Comparison of ENCODE assay signal across 27 cellular contexts in genomic region chr14:105145381-105146180, GRCh38. TPM values are rescaled to one million over a fixed set of nuclear protein-coding genes. Genes with fewer than 3 reads are reported as not detected.
DNase-seq lines count a peak whose midpoint lies in the region; ATAC-seq and TF ChIP-seq lines count a peak whose summit lies in the region.
"Had no signal": no experiment of that assay in that cellular context is flagged by ENCODE, and none has a peak within 500 bp of the region (broad histone marks: within the 10 kb centered on the region; RNA-seq: fewer than 3 reads in every experiment).

No MANE protein-coding gene starts in this region.

- H3K27ac ChIP-seq in right cardiac atrium (ENCODE audit: low read length) (no peak overlapping the region), right atrium auricular region (no peak overlapping the region), RWPE1 (peak overlapping the region; percentile 33), left lung (no peak overlapping the region), gastrocnemius medialis (no peak overlapping the region)
- H3K27ac ChIP-seq: breast epithelium, neutrophil, SJSA1, suprapubic skin, upper lobe of right lung had no signal

- CTCF ChIA-PET in RWPE1 (lab: Yijun Ruan, JAX) = interaction anchor here (0.6 to 1.4 kb wide), 2 partner anchors 12 to 55 kb away, joined by 4 to 7 read pairs; no protein-coding TSS in a partner anchor

- H3K36me3 ChIP-seq in right atrium auricular region (peaks cover 42% of the 10 kb centered on the region), left lung (peaks cover 0 to 75% of the 10 kb centered on the region in 2 donors), gastrocnemius medialis (peaks cover 0 to 76% of the 10 kb centered on the region in 2 donors)
- H3K36me3 ChIP-seq: breast epithelium, neutrophil, upper lobe of right lung had no signal

- POLR2A ChIA-PET in RWPE1 (lab: Yijun Ruan, JAX; ENCODE audit: low non-redundant PET) = no interaction called here

- DNase-seq in right cardiac atrium (peak in 2 of 3 donors; percentile 26 to 51), right atrium auricular region (ENCODE audit: low spot score) (no peak), RWPE1 (ENCODE audit: low spot score) (no peak), left lung (peak; percentile 25 to 72), gastrocnemius medialis (peak; percentile 1 to 10), NCI-H1436 (lab: John Stamatoyannopoulos, UW) (no peak)
- DNase-seq: activated CD4-positive, alpha-beta memory T cell treated with anti-CD3 and anti-CD28 coated beads for 36 hours; CD4-positive, CD25-positive, alpha-beta regulatory T cell; DND-41; GF-D8; immature natural killer cell; Karpas-422; naive B cell; NCI-H1417; NCI-H345; NCI-H748 treated with DMSO at 0.1 percent for 48 hours; stimulated activated CD4-positive, alpha-beta T cell treated with anti-CD3 and anti-CD28 coated beads, Interleukin-15, amount 100 ng/mL, for 24 hours; stimulated activated naive CD4-positive, alpha-beta T cell had no signal

- no peak for TF ChIP-seq POLR2A in gastrocnemius medialis (IDR thresholded peaks at IDR 0.05)

- TF ChIP-seq CTCF in right atrium auricular region (IDR thresholded peaks at IDR 0.05) (no peak), RWPE1 (conservative IDR thresholded peaks at IDR 0.05; ENCODE audit: low read depth) (no peak), left lung (IDR thresholded peaks at IDR 0.05) (no peak), gastrocnemius medialis (IDR thresholded peaks at IDR 0.05 in 4 of 5, conservative IDR thresholded peaks at IDR 0.05 in 1 of 5) (no peak)

- intact Hi-C loops in right cardiac atrium (cut with DNase I) (no loop called here), left lung (cut with DNase I) (no loop called here), gastrocnemius medialis (cut with DNase I; ENCODE audit: low total_unique reads) (no loop called here)

- H3K4me3 ChIP-seq in right cardiac atrium (ENCODE audit: low read length) = no peak overlapping the region
- H3K4me3 ChIP-seq in right atrium auricular region = no peak overlapping the region
- no peak overlapping the region for H3K4me3 ChIP-seq in left lung
- H3K4me3 ChIP-seq in gastrocnemius medialis = no peak overlapping the region
- H3K4me3 ChIP-seq: breast epithelium, SJSA1, suprapubic skin, upper lobe of right lung had no signal

- WGBS in right cardiac atrium = 94% methylated on average over 28 of the region's 28 CpGs

- ATAC-seq in right cardiac atrium (no peak), left lung (no peak), gastrocnemius medialis (no peak), HG03460 (IDR thresholded peaks at IDR 0.05; ENCODE audit: unreplicated experiment) (no peak)
- ATAC-seq: activated CD4-positive, CD25-positive, alpha-beta regulatory T cell treated with anti-CD3 and anti-CD28 coated beads, Interleukin-2, amount 50 U/mL, for 24 hours; activated naive CD4-positive, alpha-beta T cell treated with anti-CD3 and anti-CD28 coated beads, Interleukin-2, amount 50 U/mL, for 72 hours; left lobe of liver had no signal

- in situ Hi-C loops in gastrocnemius medialis (cut with MboI; ENCODE audit: low sequenced_read_pairs in 4 of 4) = no loop called here

- H3K9me3 ChIP-seq in right cardiac atrium (ENCODE audit: control insufficient read depth, low read length) (no peaks in the 10 kb centered on the region), right atrium auricular region (peaks cover 0 to 2% of the 10 kb centered on the region in 2 donors), left lung (peaks cover 0 to 3% of the 10 kb centered on the region in 2 donors), gastrocnemius medialis (no peaks in the 10 kb centered on the region)
- H3K9me3 ChIP-seq: neutrophil, suprapubic skin, upper lobe of right lung had no signal

- no peaks in the 10 kb centered on the region for H3K4me1 ChIP-seq in right cardiac atrium (ENCODE audit: control insufficient read depth, insufficient read depth, low read length)
- H3K4me1 ChIP-seq in right atrium auricular region = no peaks in the 10 kb centered on the region
- H3K4me1 ChIP-seq in left lung = no peaks in the 10 kb centered on the region
- H3K4me1 ChIP-seq in gastrocnemius medialis = no peaks in the 10 kb centered on the region
- H3K4me1 ChIP-seq: breast epithelium, SJSA1, suprapubic skin, upper lobe of right lung had no signal

- no peaks in the 10 kb centered on the region for H3K27me3 ChIP-seq in right cardiac atrium (ENCODE audit: control insufficient read depth, insufficient read depth)
- H3K27me3 ChIP-seq in right atrium auricular region = no peaks in the 10 kb centered on the region
- H3K27me3 ChIP-seq in left lung = no peaks in the 10 kb centered on the region
- no peaks in the 10 kb centered on the region for H3K27me3 ChIP-seq in gastrocnemius medialis
- H3K27me3 ChIP-seq: breast epithelium, neutrophil, SJSA1, suprapubic skin, upper lobe of right lung had no signal

RNA-seq across cellular contexts. Expression of gene JAG2, which starts 23.0 kb away (rescaled TPM):
- total RNA-seq in right cardiac atrium (10 to 100 TPM; 16.5 to 21.3 (median 17.4) TPM), right atrium auricular region (10 to 100 TPM; 14.5 to 17.3 TPM), left lung (10 to 100 TPM; 32.0 to 34.2 TPM), gastrocnemius medialis (10 to 100 TPM in 3 of 4 donors, 1 to 10 TPM in 1; 8.0 to 17.9 (median 15.7) TPM)
- polyA plus RNA-seq in right cardiac atrium = 17.8 TPM

RNA-seq across cellular contexts. Expression of gene NUDT14, which starts 35.5 kb away (rescaled TPM):
- total RNA-seq in right cardiac atrium = 10 to 100 TPM; 23.9 to 35.5 (median 32.0) TPM
- 31.4 TPM for polyA plus RNA-seq in right cardiac atrium
- 10 to 100 TPM; 17.1 to 18.9 TPM for total RNA-seq in right atrium auricular region
- total RNA-seq in left lung = 10 to 100 TPM; 52.5 to 77.5 TPM
- 10 to 100 TPM; 11.0 to 25.5 (median 16.4) TPM for total RNA-seq in gastrocnemius medialis

Comparison
In these comparisons a context has a peak if more than half of its experiments do, and no peak if none do; other contexts are left out.
1. DNase-seq: peak in right cardiac atrium (2 of 3), left lung (2 of 2) and gastrocnemius medialis (2 of 2); none in right atrium auricular region (single experiment), RWPE1 (single experiment) and NCI-H1436 (single experiment).